9 cellular contexts compared by ENCODE assay signal in genomic region chr2:219244789-219245147, GRCh38. TPM values are rescaled to one million over a fixed set of nuclear protein-coding genes. Genes with fewer than 3 reads are reported as not detected.
DNase-seq lines count a peak whose midpoint lies in the region; ATAC-seq, FAIRE-seq and TF ChIP-seq lines count a peak whose summit lies in the region.
"Had no signal": no experiment of that assay in that cellular context is flagged by ENCODE, and none has a peak within 500 bp of the region (broad histone marks: within the 10 kb centered on the region; RNA-seq: fewer than 3 reads in every experiment).

No MANE protein-coding gene starts in this region.

- peaks cover 0 to 25% (median 5%) of the 10 kb centered on the region in 3 donors for H3K36me3 Mint-ChIP-seq in CD8-positive, alpha-beta memory T cell

- no peak for TF ChIP-seq CTCF in Panc1 (IDR thresholded peaks at IDR 0.05)
- TF ChIP-seq CTCF in pancreas (IDR thresholded peaks at IDR 0.05) = no peak

- peaks cover 0 to 6% of the 10 kb centered on the region in 2 donors for H3K27me3 Mint-ChIP-seq in CD8-positive, alpha-beta memory T cell

- no peaks in the 10 kb centered on the region for H3K9me3 ChIP-seq in CD8-positive, alpha-beta memory T cell (ENCODE audit: low read length)
- H3K9me3 ChIP-seq in Panc1 (ENCODE audit: control insufficient read depth, insufficient read depth, low read depth, low read length) (no peaks in the 10 kb centered on the region), pancreas (no peaks in the 10 kb centered on the region)

- CTCF ChIA-PET in CD8-positive, alpha-beta memory T cell (lab: Charles Lee) = interaction anchor here (0.7 to 3.1 kb wide), 16 partner anchors 10 to 85 kb away, joined by 3 to 35 read pairs (median 4); partner anchors contain the start of genes DNAJB2 and TUBA4A
- CTCF ChIA-PET in Panc1 (lab: Charles Lee) = no interaction called here

- peaks cover 12% of the 10 kb centered on the region for H3K36me3 ChIP-seq in CD8-positive, alpha-beta memory T cell (ENCODE audit: insufficient read depth, low read length)
- no peaks in the 10 kb centered on the region; the same call in 1 of the 2 replicates for H3K36me3 ChIP-seq in Panc1 (ENCODE audit: control insufficient read depth, insufficient read depth, low read length)
- H3K36me3 ChIP-seq in pancreas = no peaks in the 10 kb centered on the region

- DNase-seq in CD8-positive, alpha-beta memory T cell = no peak
- DNase-seq in Panc1 (ENCODE audit: low read depth, low spot score) (no peak), epithelial cell of prostate (ENCODE audit: low read depth, low spot score) (no peak), pancreas (no peak), HCEC 1CT (no peak), DMS 273 treated with DMSO at 0.1 percent for 48 hours (lab: John Stamatoyannopoulos, UW) (no peak)

- WGBS in pancreas, 2 donors = 8 to 12% methylated on average over 6 of the region's 6 CpGs

- H3K4me3 ChIP-seq in CD8-positive, alpha-beta memory T cell (ENCODE audit: low read length) = peak overlapping the region; percentile 86
- peak overlapping the region; percentile 84 to 94 for H3K4me3 ChIP-seq in Panc1 (ENCODE audit: low read depth in 2 of 2, low read length in 2 of 2)
- peak overlapping the region; percentile 66 to 81 (median 70) for H3K4me3 ChIP-seq in pancreas

- H3K4me1 Mint-ChIP-seq in CD8-positive, alpha-beta memory T cell = peaks cover 49 to 61% (median 49%) of the 10 kb centered on the region in 3 donors

- in situ Hi-C loops in Panc1 (cut with HindIII; ENCODE audit: low pct_unique_long_range_greater_than_20kb, low sequenced_read_pairs) = no loop called here

- intact Hi-C loops in Panc1 (cut with micrococcal nuclease; ENCODE audit: unreplicated experiment) (no loop called here), pancreas (cut with DNase I) (no loop called here)

- no peak for ATAC-seq in Panc1
- no peak for ATAC-seq in pancreas
- no peak for ATAC-seq in GM19397 (IDR thresholded peaks at IDR 0.05; ENCODE audit: unreplicated experiment)
- no peak for ATAC-seq in HG03442 (IDR thresholded peaks at IDR 0.05; ENCODE audit: unreplicated experiment)

- H3K27ac Mint-ChIP-seq in CD8-positive, alpha-beta memory T cell = peak overlapping the region; percentile 91 to 98 (median 98)

- H3K4me3 Mint-ChIP-seq in CD8-positive, alpha-beta memory T cell = peak overlapping the region; percentile 84 to 99 (median 91)

- BruUV-seq in Panc1 (replicated peaks; lab: Mats Ljungman, UMichigan) = TSS peak; percentile 91

- H3K9me3 Mint-ChIP-seq in CD8-positive, alpha-beta memory T cell = peaks cover 0 to 2% (median 0%) of the 10 kb centered on the region in 5 donors

- H3K27ac ChIP-seq in CD8-positive, alpha-beta memory T cell (ENCODE audit: low read depth, low read length) = peak overlapping the region; percentile 93
- H3K27ac ChIP-seq in Panc1 (ENCODE audit: low read length) = peak overlapping the region; percentile 81
- H3K27ac ChIP-seq in epithelial cell of prostate = peak overlapping the region; percentile 99
- peak overlapping the region; percentile 78 to 92 (median 85) for H3K27ac ChIP-seq in pancreas

- no peaks in the 10 kb centered on the region for H3K27me3 ChIP-seq in CD8-positive, alpha-beta memory T cell (ENCODE audit: insufficient read depth, low read length, poor library complexity, severe bottlenecking)
- H3K27me3 ChIP-seq in Panc1 (ENCODE audit: control insufficient read depth, insufficient read depth, low read length) = no peaks in the 10 kb centered on the region
- no peaks in the 10 kb centered on the region for H3K27me3 ChIP-seq in pancreas

- no peak for FAIRE-seq in pancreas (lab: Jason Lieb, UNC)

- H3K4me1 ChIP-seq in CD8-positive, alpha-beta memory T cell (ENCODE audit: insufficient read depth, low read length) = peaks cover 51% of the 10 kb centered on the region
- H3K4me1 ChIP-seq in Panc1 (ENCODE audit: control insufficient read depth, insufficient read depth, low read length) = peaks cover 34% of the 10 kb centered on the region
- peaks cover 13 to 39% (median 16%) of the 10 kb centered on the region in 3 donors for H3K4me1 ChIP-seq in pancreas

- POLR2A ChIA-PET in CD8-positive, alpha-beta memory T cell (lab: Charles Lee) = interaction anchor here (0.5 to 11.9 kb wide), 9 partner anchors 10 to 143 kb away, joined by 3 to 164 read pairs (median 8); partner anchors contain the start of genes ABCB6, ANKZF1, ATG9A and CNPPD1
- POLR2A ChIA-PET in Panc1 (lab: Charles Lee) = interaction anchor here (0.5 to 1.5 kb wide), 6 partner anchors 10 to 255 kb away, joined by 3 to 11 read pairs (median 4); partner anchors contain the start of genes ANKZF1, ATG9A and TUBA4A

RNA-seq across cellular contexts. Expression of gene GLB1L, which starts 0.5 kb away (rescaled TPM):
- total RNA-seq in CD8-positive, alpha-beta memory T cell = 1 to 10 TPM; 2.6 to 3.5 TPM
- 0.99 TPM for polyA plus RNA-seq in CD8-positive, alpha-beta memory T cell
- total RNA-seq in Panc1 (2021; ENCODE audit: unreplicated experiment) (8.1 TPM), pancreas (1 to 10 TPM; 1.8 to 4.1 (median 2.3) TPM)
- 3.1 TPM for polyA plus RNA-seq in Panc1 (2012; ENCODE audit: insufficient read length)
- polyA plus RNA-seq in pancreas = 1 to 10 TPM; 4.3 to 6.9 TPM

RNA-seq across cellular contexts. Expression of gene STK16, which starts 0.5 kb away (rescaled TPM):
- 10 to 100 TPM; 23.0 to 26.1 TPM for total RNA-seq in CD8-positive, alpha-beta memory T cell
- 18.6 TPM for polyA plus RNA-seq in CD8-positive, alpha-beta memory T cell
- total RNA-seq in Panc1 (2021; ENCODE audit: unreplicated experiment) (29.9 TPM), pancreas (10 to 100 TPM; 14.7 to 18.5 (median 16.8) TPM)
- 39.9 TPM for polyA plus RNA-seq in Panc1 (2012; ENCODE audit: insufficient read length)
- polyA plus RNA-seq in pancreas = 10 to 100 TPM; 17.1 to 28.4 TPM

RNA-seq across cellular contexts. Expression of gene TUBA4B, which starts 8.3 kb away (rescaled TPM):
- total RNA-seq in CD8-positive, alpha-beta memory T cell = not detected
- not detected for polyA plus RNA-seq in CD8-positive, alpha-beta memory T cell
- total RNA-seq in Panc1 (2021; ENCODE audit: unreplicated experiment) (not detected), pancreas (not detected)
- 0.21 TPM for polyA plus RNA-seq in Panc1 (2012; ENCODE audit: insufficient read length)
- polyA plus RNA-seq in pancreas = not detected
- total RNA-seq: SK-MEL-5 had no signal

RNA-seq across cellular contexts. Expression of gene TUBA4A, which starts 8.9 kb away (rescaled TPM):
- 100 to 1,000 TPM; 175 to 178 TPM for total RNA-seq in CD8-positive, alpha-beta memory T cell
- 234 TPM for polyA plus RNA-seq in CD8-positive, alpha-beta memory T cell
- total RNA-seq in Panc1 (2021; ENCODE audit: unreplicated experiment) = 12.9 TPM
- polyA plus RNA-seq in Panc1 (2012; ENCODE audit: insufficient read length) = 9.4 TPM
- 10 to 100 TPM; 12.2 to 19.5 (median 13.3) TPM for total RNA-seq in pancreas
- 10 to 100 TPM; 15.6 to 51.5 TPM for polyA plus RNA-seq in pancreas
- total RNA-seq: SK-MEL-5 had no signal

RNA-seq across cellular contexts. Expression of gene ANKZF1, which starts 15.2 kb away (rescaled TPM):
- total RNA-seq in CD8-positive, alpha-beta memory T cell = 10 to 100 TPM; 72.4 to 76.0 TPM
- polyA plus RNA-seq in CD8-positive, alpha-beta memory T cell = 32.5 TPM
- total RNA-seq in Panc1 (2021; ENCODE audit: unreplicated experiment) = 36.2 TPM
- 41.8 TPM for polyA plus RNA-seq in Panc1 (2012; ENCODE audit: insufficient read length)
- 10 to 100 TPM; 17.7 to 36.5 (median 28.7) TPM for total RNA-seq in pancreas
- polyA plus RNA-seq in pancreas = 10 to 100 TPM; 66.0 to 85.0 TPM
